In genomic region chr1:1001631-1002300, GRCh38 we compare ENCODE assay signal across 8 cellular contexts. TPM values are rescaled to one million over a fixed set of nuclear protein-coding genes. Genes with fewer than 3 reads are reported as not detected.
DNase-seq lines count a peak whose midpoint lies in the region; ATAC-seq and TF ChIP-seq lines count a peak whose summit lies in the region.

No MANE protein-coding gene starts in this region.

- peak overlapping the region in 2 of 8 donors; percentile 3 to 35 for H3K27ac Mint-ChIP-seq in CD8-positive, alpha-beta memory T cell

- no peaks in the 10 kb centered on the region for H3K36me3 Mint-ChIP-seq in CD8-positive, alpha-beta memory T cell

- no peak overlapping the region for H3K4me3 ChIP-seq in CD8-positive, alpha-beta memory T cell (ENCODE audit: low read length)
- H3K4me3 ChIP-seq in HCT116 (replicated peaks in 1 of 2; ENCODE audit: low read depth in 1 of 2, low read length in 2 of 2) (peak overlapping the region; percentile 64 to 83), adrenal gland (peak overlapping the region in 1 of 4 donors; percentile 64), right atrium auricular region (peak overlapping the region; percentile 80 to 81), rectal smooth muscle tissue (ENCODE audit: low read length) (peak overlapping the region; percentile 70)

- RAD21 ChIA-PET in HCT116 (lab: Charles Lee; ENCODE audit: low non-redundant PET in 1 of 2, low total read pairs in 2 of 2, uncharacterized antibody in 2 of 2, unreplicated experiment in 2 of 2), result no interaction called here

- peak overlapping the region in 4 of 7 donors; percentile 35 to 61 (median 46) for H3K4me3 Mint-ChIP-seq in CD8-positive, alpha-beta memory T cell

- TF ChIP-seq CTCF in HCT116 (IDR thresholded peaks at IDR 0.05 in 2 of 3, conservative IDR thresholded peaks at IDR 0.05 in 1 of 3; ENCODE audit: borderline replicate concordance in 1 of 3, insufficient read depth in 1 of 3, low read depth in 2 of 3, low read length in 2 of 3), result peak in 2 of 3 experiments; percentile 69 to 77; a peak in 4 of 6 replicates
- TF ChIP-seq CTCF in adrenal gland (IDR thresholded peaks at IDR 0.05), result peak; percentile 51 to 90 (median 80)
- peak; percentile 96 to 99 for TF ChIP-seq CTCF in right atrium auricular region (IDR thresholded peaks at IDR 0.05)

- H3K9ac ChIP-seq in HCT116 (ENCODE audit: low read length), result peak overlapping the region; percentile 100
- H3K9ac ChIP-seq in rectal smooth muscle tissue (ENCODE audit: low read length), result no peak overlapping the region

- CTCF ChIA-PET in CD8-positive, alpha-beta memory T cell (lab: Charles Lee), result interaction anchor here (0.6 to 2.1 kb wide), 13 partner anchors 9 to 364 kb away, joined by 3 to 21 read pairs (median 4); partner anchors contain the start of genes ISG15 and PLEKHN1
- CTCF ChIA-PET in HCT116 (lab: Charles Lee), result interaction anchor here (0.6 to 4.0 kb wide), 5 partner anchors 12 to 78 kb away, joined by 3 to 26 read pairs (median 5); partner anchors contain the start of genes AGRN and ISG15

- peaks cover 33 to 48% of the 10 kb centered on the region in 2 donors for H3K27me3 Mint-ChIP-seq in CD8-positive, alpha-beta memory T cell

- no peak overlapping the region for H2AFZ ChIP-seq in HCT116 (ENCODE audit: low read depth, low read length, poor library complexity, severe bottlenecking)

- peak; percentile 57 to 70 (median 64) for DNase-seq in CD8-positive, alpha-beta memory T cell
- DNase-seq in HCT116 (ENCODE audit: low read depth, low spot score) (peak; percentile 46), adrenal gland (peak; percentile 55 to 80 (median 74)), right atrium auricular region (ENCODE audit: low spot score) (no peak), cortex of kidney (lab: John Stamatoyannopoulos, UW) (no peak)

- no peaks in the 10 kb centered on the region for H3K9me2 ChIP-seq in HCT116 (ENCODE audit: insufficient read depth)

- no peak for TF ChIP-seq RAD21 in HCT116 (IDR thresholded peaks at IDR 0.05; ENCODE audit: low read depth)

- BruUV-seq in HCT116 (replicated peaks; lab: Mats Ljungman, UMichigan), result no TSS peak

- WGBS in adrenal gland, 4 donors, result 2 to 11% (median 4%) methylated on average over 8 to 64 of the region's 64 CpGs

- peaks cover 10 to 21% (median 12%) of the 10 kb centered on the region in 3 donors for H3K4me1 Mint-ChIP-seq in CD8-positive, alpha-beta memory T cell

- peak; percentile 52 for TF ChIP-seq POLR2A in HCT116 (IDR thresholded peaks at IDR 0.05; ENCODE audit: borderline replicate concordance, extremely low read depth, insufficient read depth, insufficient read length)
- no peak for TF ChIP-seq POLR2A in adrenal gland (IDR thresholded peaks at IDR 0.05)

- peak overlapping the region; percentile 98 for H3K4me2 ChIP-seq in HCT116 (ENCODE audit: low read length)

- peak overlapping the region; percentile 63 for H3K27ac ChIP-seq in CD8-positive, alpha-beta memory T cell (ENCODE audit: low read depth, low read length)
- peak overlapping the region; percentile 99 for H3K27ac ChIP-seq in HCT116 (ENCODE audit: low read depth, low read length)
- peak overlapping the region in 2 of 5 donors; percentile 28 to 91 for H3K27ac ChIP-seq in adrenal gland
- peak overlapping the region; percentile 99 for H3K27ac ChIP-seq in right atrium auricular region
- peak overlapping the region; percentile 98 for H3K27ac ChIP-seq in rectal smooth muscle tissue (ENCODE audit: low read depth, low read length)

- peaks cover 0 to 2% (median 0%) of the 10 kb centered on the region in 5 donors for H3K9me3 Mint-ChIP-seq in CD8-positive, alpha-beta memory T cell

- H4K20me1 ChIP-seq in HCT116 (ENCODE audit: insufficient read depth), result peaks cover 8% of the 10 kb centered on the region; the same call in 1 of the 2 replicates

- ATAC-seq in HCT116, result peak; percentile 39
- peak; percentile 75 for ATAC-seq in SK-N-SH treated with all-trans-retinoic acid at 6 μM for 48 hours
- no peak for ATAC-seq in HG02870 (IDR thresholded peaks at IDR 0.05; ENCODE audit: unreplicated experiment)

- H3K36me3 ChIP-seq in CD8-positive, alpha-beta memory T cell (ENCODE audit: insufficient read depth, low read length), result no peaks in the 10 kb centered on the region
- H3K36me3 ChIP-seq in HCT116 (ENCODE audit: control insufficient read depth in 1 of 2, insufficient read depth in 2 of 2, low read length in 2 of 2) (no peaks in the 10 kb centered on the region), adrenal gland (replicated peaks in 1 of 2) (no peaks in the 10 kb centered on the region), right atrium auricular region (no peaks in the 10 kb centered on the region), rectal smooth muscle tissue (ENCODE audit: control insufficient read depth, insufficient read depth, low read length) (no peaks in the 10 kb centered on the region)

- no peaks in the 10 kb centered on the region for H3K9me3 ChIP-seq in CD8-positive, alpha-beta memory T cell (ENCODE audit: low read length)
- H3K9me3 ChIP-seq in HCT116 (ENCODE audit: control insufficient read depth in 1 of 2, insufficient read depth in 1 of 2, low read depth in 1 of 2, low read length in 2 of 2), result no peaks in the 10 kb centered on the region
- no peaks in the 10 kb centered on the region for H3K9me3 ChIP-seq in adrenal gland (replicated peaks in 1 of 3)
- H3K9me3 ChIP-seq in right atrium auricular region, result no peaks in the 10 kb centered on the region

- intact Hi-C loops in HCT116 (cut with micrococcal nuclease), result loop anchor here (2.0 to 5.0 kb wide), 2 partner anchors 17 to 66 kb away; no protein-coding TSS in a partner anchor
- intact Hi-C loops in adrenal gland (cut with DNase I), result no loop called here

- H3K79me2 ChIP-seq in HCT116 (ENCODE audit: insufficient read depth, low read length), result peaks cover 29% of the 10 kb centered on the region

- peaks cover 20% of the 10 kb centered on the region for H3K4me1 ChIP-seq in CD8-positive, alpha-beta memory T cell (ENCODE audit: insufficient read depth, low read length)
- H3K4me1 ChIP-seq in HCT116 (ENCODE audit: control insufficient read depth in 1 of 2, insufficient read depth in 2 of 2, low read length in 2 of 2) (peaks cover 34 to 82% of the 10 kb centered on the region in 2 experiments), adrenal gland (replicated peaks in 1 of 2) (peaks cover 13 to 43% of the 10 kb centered on the region in 2 donors), right atrium auricular region (peaks cover 0 to 65% of the 10 kb centered on the region in 2 donors), rectal smooth muscle tissue (ENCODE audit: control insufficient read depth, insufficient read depth, low read length) (peaks cover 7% of the 10 kb centered on the region)

- peaks cover 43% of the 10 kb centered on the region for H3K27me3 ChIP-seq in CD8-positive, alpha-beta memory T cell (ENCODE audit: insufficient read depth, low read length, poor library complexity, severe bottlenecking)
- H3K27me3 ChIP-seq in HCT116 (ENCODE audit: insufficient read depth, low read length) (no peaks in the 10 kb centered on the region), adrenal gland (peaks cover 68% of the 10 kb centered on the region), right atrium auricular region (no peaks in the 10 kb centered on the region), rectal smooth muscle tissue (ENCODE audit: control insufficient read depth, insufficient read depth, low read length) (peaks cover 7% of the 10 kb centered on the region)

- POLR2A ChIA-PET in CD8-positive, alpha-beta memory T cell (lab: Charles Lee), result interaction anchor here (1.2 kb wide), 1 partner anchor 12 kb away, joined by 6 read pairs; the partner anchor contains the start of gene ISG15
- POLR2A ChIA-PET in HCT116 (lab: Charles Lee), result interaction anchor here (0.7 to 2.7 kb wide), 5 partner anchors 12 to 78 kb away, joined by 3 to 12 read pairs (median 3); partner anchors contain the start of genes AGRN, ISG15 and PLEKHN1

TF ChIP-seq in HCT116, 20 proteins besides CTCF, POLR2A, EP300 and RAD21 (continues in another document):
- TF ChIP-seq SRF (IDR thresholded peaks at IDR 0.05; ENCODE audit: low read depth), result no peak
- TF ChIP-seq YY1 (IDR thresholded peaks at IDR 0.05; ENCODE audit: extremely low read depth, insufficient replicate concordance, low read depth, low read length), result no peak

TF ChIP-seq in SK-N-SH treated with all-trans-retinoic acid at 6 μM for 48 hours, 23 proteins besides CTCF, POLR2A, EP300 and RAD21 (continues in another document):
- TF ChIP-seq ZC3H10 (CRISPR knock-in tag; IDR thresholded peaks at IDR 0.05) (no peak), ISL1 (CRISPR knock-in tag; IDR thresholded peaks at IDR 0.05) (no peak)

RNA-seq across cellular contexts. Expression of gene HES4, which starts 1.9 kb away (rescaled TPM):
- under 1 TPM; 0.24 to 0.62 TPM for total RNA-seq in CD8-positive, alpha-beta memory T cell
- not detected for polyA plus RNA-seq in CD8-positive, alpha-beta memory T cell
- total RNA-seq in HCT116 (2021; ENCODE audit: unreplicated experiment) (145 TPM), adrenal gland (10 to 100 TPM in 1 of 8 donors, 1 to 10 TPM in 7; 3.1 to 14.5 (median 6.4) TPM), right atrium auricular region (10 to 100 TPM; 31.8 to 68.4 TPM)
- 88.1 and 110 TPM in 2 replicates for polyA plus RNA-seq in HCT116 (2012)
- polyA plus RNA-seq in adrenal gland, result 10 to 100 TPM in 2 of 3 donors, not detected in 1; 27.3 to 29.8 TPM

RNA-seq across cellular contexts. Expression of gene ISG15, which starts 11.5 kb away (rescaled TPM):
- total RNA-seq in CD8-positive, alpha-beta memory T cell, result 10 to 100 TPM; 16.9 to 20.4 TPM
- polyA plus RNA-seq in CD8-positive, alpha-beta memory T cell, result 250 TPM
- total RNA-seq in HCT116 (2021; ENCODE audit: unreplicated experiment) (140 TPM), adrenal gland (10 to 100 TPM; 11.5 to 58.1 (median 24.3) TPM), right atrium auricular region (10 to 100 TPM; 26.8 to 32.2 TPM)
- 209 and 352 TPM in 2 replicates for polyA plus RNA-seq in HCT116 (2012)
- polyA plus RNA-seq in adrenal gland, result 100 to 1,000 TPM in 2 of 3 donors, 1 to 10 TPM in 1; 1.7 to 308 (median 220) TPM

RNA-seq across cellular contexts. Expression of gene AGRN, which starts 18.2 kb away (rescaled TPM):
- 1 to 10 TPM; 7.1 to 8.0 TPM for total RNA-seq in CD8-positive, alpha-beta memory T cell
- polyA plus RNA-seq in CD8-positive, alpha-beta memory T cell, result not detected
- total RNA-seq in HCT116 (2021; ENCODE audit: unreplicated experiment), result 134 TPM
- 71.3 and 82.2 TPM in 2 replicates for polyA plus RNA-seq in HCT116 (2012)
- total RNA-seq in adrenal gland, result 10 to 100 TPM in 6 of 8 donors, 1 to 10 TPM in 2; 6.0 to 20.5 (median 14.0) TPM
- polyA plus RNA-seq in adrenal gland, result 10 to 100 TPM in 2 of 3 donors, 1 to 10 TPM in 1; 2.2 to 27.8 (median 10.2) TPM
- total RNA-seq in right atrium auricular region, result 10 to 100 TPM; 22.5 to 27.9 TPM

RNA-seq across cellular contexts. Expression of gene PERM1, which starts 19.9 kb away (rescaled TPM):
- total RNA-seq in CD8-positive, alpha-beta memory T cell, result not detected
- not detected for polyA plus RNA-seq in CD8-positive, alpha-beta memory T cell
- total RNA-seq in HCT116 (2021; ENCODE audit: unreplicated experiment) (0.39 TPM), adrenal gland (under 1 TPM in 5 of 8 donors, not detected in 3; 0.13 to 0.28 (median 0.14) TPM), right atrium auricular region (10 to 100 TPM; 22.0 to 61.8 TPM)
- polyA plus RNA-seq in HCT116 (2012), result 2.6 and 3.8 TPM in 2 replicates
- polyA plus RNA-seq in adrenal gland, result under 1 TPM in 2 of 3 donors, not detected in 1; 0.40 to 0.88 TPM

RNA-seq across cellular contexts. Expression of gene PLEKHN1, which starts 35.5 kb away (rescaled TPM):
- total RNA-seq in CD8-positive, alpha-beta memory T cell, result 1 to 10 TPM; 2.7 to 3.5 TPM
- 0.49 TPM for polyA plus RNA-seq in CD8-positive, alpha-beta memory T cell
- 11.6 TPM for total RNA-seq in HCT116 (2021; ENCODE audit: unreplicated experiment)
- polyA plus RNA-seq in HCT116 (2012), result 9.4 and 9.6 TPM in 2 replicates
- total RNA-seq in adrenal gland, result 1 to 10 TPM in 3 of 8 donors, under 1 TPM in 3, not detected in 2; 0.30 to 3.8 (median 1.1) TPM
- polyA plus RNA-seq in adrenal gland, result 10 to 100 TPM in 1 of 3 donors, 1 to 10 TPM in 1, under 1 TPM in 1; 0.05 to 10.5 (median 4.2) TPM
- total RNA-seq in right atrium auricular region, result under 1 TPM in 1 of 2 donors, not detected in 1; 0.59 TPM

Comparison
In these comparisons a context has a peak if more than half of its experiments do, and no peak if none do; other contexts are left out.
1. DNase-seq: peak in CD8-positive, alpha-beta memory T cell (5 of 5), HCT116 (single experiment) and adrenal gland (7 of 7); none in right atrium auricular region (single experiment) and cortex of kidney (single experiment).
2. Peak in every context shown above with its lines, with median percentiles within 50 percentile points of each other: CTCF ChIP-seq.